Comparison of ENCODE assay signal across 19 cellular contexts in the genomic region with DNA sequence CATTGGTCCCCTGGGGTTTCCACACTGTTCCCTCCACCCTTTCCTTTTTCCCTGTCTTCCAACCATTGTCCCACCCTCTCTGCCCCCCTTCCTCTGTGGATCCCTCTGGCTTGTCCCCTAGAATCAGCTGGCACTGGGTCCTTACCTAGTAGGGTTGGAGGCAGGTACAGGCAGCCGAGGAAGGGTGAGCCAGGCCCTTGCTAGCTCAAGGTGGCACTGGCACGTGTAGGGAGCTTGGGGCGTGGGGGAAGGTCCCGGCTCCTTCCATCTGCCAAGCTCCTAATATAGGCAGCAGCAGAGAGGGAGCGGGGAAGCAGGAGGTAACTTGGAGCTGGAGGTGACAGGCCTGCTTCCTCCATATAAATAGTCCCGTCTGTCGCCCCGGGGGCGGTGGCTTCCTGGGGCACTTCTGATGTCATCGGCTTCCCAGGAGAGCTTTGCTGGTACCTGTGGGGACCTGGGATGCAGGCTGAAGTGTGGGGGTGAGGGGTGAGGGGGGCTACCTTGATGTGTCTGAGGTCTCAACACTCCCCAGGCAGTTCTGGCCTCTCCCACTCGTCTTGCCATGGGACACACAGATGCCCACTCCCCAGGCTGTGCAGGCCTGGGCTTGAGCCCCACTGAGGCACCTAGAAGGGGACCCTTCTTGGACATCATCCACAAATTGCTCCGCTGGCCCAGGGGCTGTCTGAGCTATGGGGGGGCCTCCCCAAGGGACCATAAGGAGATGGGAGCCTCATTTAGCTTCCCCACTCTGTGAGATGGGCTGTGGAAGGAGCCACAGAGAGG.
DNase-seq lines count a peak whose midpoint lies in the region; ATAC-seq, FAIRE-seq and TF ChIP-seq lines count a peak whose summit lies in the region.
"Had no signal": no experiment of that assay in that cellular context is flagged by ENCODE, and none has a peak within 500 bp of the region (broad histone marks: within the 10 kb centered on the region; RNA-seq: fewer than 3 reads in every experiment).

No MANE protein-coding gene starts in this region.

- no peaks in the 10 kb centered on the region for H3K9me3 ChIP-seq in A673 (ENCODE audit: low read depth, low read length, poor library complexity, severe bottlenecking)
- no peaks in the 10 kb centered on the region for H3K9me3 ChIP-seq in PC-3 (ENCODE audit: low read length)
- H3K9me3 ChIP-seq in kidney (ENCODE audit: control insufficient read depth in 1 of 2, low read length in 2 of 2): no peaks in the 10 kb centered on the region
- H3K9me3 ChIP-seq: colonic mucosa, HAP-1, neutrophil, right atrium auricular region had no signal

- POLR2A ChIA-PET in A673 (lab: Charles Lee; ENCODE audit: low non-redundant PET): no interaction called here
- POLR2A ChIA-PET in PC-3 (lab: Charles Lee; ENCODE audit: unreplicated experiment): no interaction called here

- H3K9ac ChIP-seq in PC-3 (ENCODE audit: low read length) (no peak overlapping the region), kidney (ENCODE audit: low read length in 2 of 2) (no peak overlapping the region)

- intact Hi-C loops in A673 (cut with micrococcal nuclease; ENCODE audit: unreplicated experiment) (loop anchor here (1.0 kb wide), 1 partner anchor 68 kb away; no protein-coding TSS in a partner anchor), PC-3 (cut with micrococcal nuclease) (no loop called here), kidney (cut with DNase I) (no loop called here)

- DNase-seq in A673 (ENCODE audit: low spot score): peak; percentile 15
- DNase-seq in G401 (ENCODE audit: low spot score): peak; percentile 16
- DNase-seq in PC-3: no peak
- peak; percentile 49 for DNase-seq in kidney
- DNase-seq in stimulated activated CD4-positive, alpha-beta T cell treated with anti-CD3 and anti-CD28 coated beads, Interleukin-4, amount 100 ng/mL, for 1 hour: no peak
- no peak for DNase-seq in NCI-H1930 (lab: John Stamatoyannopoulos, UW)
- no peak for DNase-seq in foreskin fibroblast
- no peak for DNase-seq in coronary artery (ENCODE audit: low spot score)
- DNase-seq: activated T-cell treated with anti-CD3 and anti-CD28 coated beads, Interleukin-2, amount 50 U/mL, for 24 hours; foreskin melanocyte; NCI-H2081 treated with DMSO at 0.1 percent for 48 hours had no signal

- H3K4me3 ChIP-seq in A673 (ENCODE audit: low read depth, low read length, poor library complexity, severe bottlenecking): no peak overlapping the region
- H3K4me3 ChIP-seq in PC-3 (ENCODE audit: low read length): no peak overlapping the region
- H3K4me3 ChIP-seq in kidney (ENCODE audit: low read length in 2 of 2): no peak overlapping the region
- H3K4me3 ChIP-seq in foreskin fibroblast (ENCODE audit: low read depth in 1 of 2, low read length in 2 of 2): no peak overlapping the region
- H3K4me3 ChIP-seq in coronary artery: no peak overlapping the region
- H3K4me3 ChIP-seq: colonic mucosa, HAP-1, right atrium auricular region, tibial nerve had no signal

- H4K20me1 ChIP-seq in PC-3 (ENCODE audit: low read length): no peaks in the 10 kb centered on the region

- no TSS peak for BruUV-seq in A673 (replicated peaks; lab: Mats Ljungman, UMichigan)
- BruUV-seq in PC-3 (replicated peaks; lab: Mats Ljungman, UMichigan): no TSS peak

- H3K36me3 ChIP-seq in A673 (ENCODE audit: insufficient read depth, low read length, poor library complexity, severe bottlenecking) (no peaks in the 10 kb centered on the region), PC-3 (ENCODE audit: low read depth, low read length) (no peaks in the 10 kb centered on the region), kidney (ENCODE audit: control insufficient read depth in 1 of 2, insufficient read depth in 2 of 2, low read length in 2 of 2) (no peaks in the 10 kb centered on the region)
- H3K36me3 ChIP-seq: colonic mucosa, HAP-1, neutrophil, right atrium auricular region, tibial nerve had no signal

- no peaks in the 10 kb centered on the region for H3K9me2 ChIP-seq in PC-3 (replicated peaks; ENCODE audit: low read length)

- CTCF ChIA-PET in A673 (lab: Charles Lee): interaction anchor here (0.5 to 1.9 kb wide), 3 partner anchors 69 to 248 kb away, joined by 4 to 8 read pairs (median 6); a partner anchor contains a TSS
- CTCF ChIA-PET in PC-3 (lab: Charles Lee): interaction anchor here (0.5 kb wide), 1 partner anchor 457 kb away, joined by 5 read pairs; no protein-coding TSS in a partner anchor

- no peaks in the 10 kb centered on the region for H3F3A ChIP-seq in PC-3 (ENCODE audit: low read length, unreplicated experiment)

- in situ Hi-C loops in G401 (cut with HindIII; ENCODE audit: low sequenced_read_pairs): no loop called here

- H2AFZ ChIP-seq in PC-3 (ENCODE audit: low read length): no peak overlapping the region

- H3K27ac ChIP-seq in A673 (ENCODE audit: low read depth, low read length, poor library complexity, severe bottlenecking): no peak overlapping the region
- H3K27ac ChIP-seq in PC-3 (ENCODE audit: low read length): no peak overlapping the region
- no peak overlapping the region for H3K27ac ChIP-seq in kidney (ENCODE audit: low read depth in 2 of 2, low read length in 2 of 2)
- H3K27ac ChIP-seq in coronary artery: no peak overlapping the region
- H3K27ac ChIP-seq: colonic mucosa, HL-60, neutrophil, right atrium auricular region, tibial nerve had no signal

- FAIRE-seq in kidney (lab: Jason Lieb, UNC): no peak
- FAIRE-seq: astrocyte had no signal

- H3K4me2 ChIP-seq in PC-3 (ENCODE audit: low read length): no peak overlapping the region

- peaks cover 20% of the 10 kb centered on the region for H3K4me1 ChIP-seq in A673 (ENCODE audit: insufficient read depth, low read length, poor library complexity, severe bottlenecking)
- peaks cover 4% of the 10 kb centered on the region for H3K4me1 ChIP-seq in PC-3 (ENCODE audit: insufficient read depth, low read length)
- H3K4me1 ChIP-seq in kidney (ENCODE audit: control insufficient read depth in 1 of 2, insufficient read depth in 1 of 2, low read depth in 1 of 2, low read length in 2 of 2): peaks cover 0 to 4% of the 10 kb centered on the region in 2 donors
- H3K4me1 ChIP-seq: colonic mucosa, right atrium auricular region, tibial nerve had no signal

- H3K27me3 ChIP-seq in A673 (replicated peaks; ENCODE audit: insufficient read depth, low read depth, low read length, poor library complexity) (no peaks in the 10 kb centered on the region), PC-3 (ENCODE audit: low read length) (peaks cover 9% of the 10 kb centered on the region)
- H3K27me3 ChIP-seq: colonic mucosa, neutrophil, right atrium auricular region had no signal

- ATAC-seq in PC-3: no peak
- ATAC-seq: stimulated activated memory B cell treated with anti-CD40 and anti-IgM and Interleukin-4, amounts not matched to agents 10 μg/mL and 1 μg/mL and 100 μg/mL, for 72 hours had no signal

- TF ChIP-seq CTCF in A673 (conservative IDR thresholded peaks at IDR 0.05; ENCODE audit: low read depth, low read length) (no peak; the same call in 1 of the 2 replicates), PC-3 (conservative IDR thresholded peaks at IDR 0.05; ENCODE audit: low read depth, low read length) (0 out of 2 replicates have a peak, but pooled peaks have one; percentile 17), kidney (IDR thresholded peaks at IDR 0.05; ENCODE audit: borderline replicate concordance, extremely low read depth, insufficient read depth) (no peak), foreskin fibroblast (IDR thresholded peaks at IDR 0.05; ENCODE audit: low read depth, low read length) (no peak), coronary artery (IDR thresholded peaks at IDR 0.05) (no peak)

- no peaks in the 10 kb centered on the region for H3K79me2 ChIP-seq in PC-3 (ENCODE audit: low read length)

Comparison
In these comparisons a context has a peak if more than half of its experiments do, and no peak if none do; other contexts are left out.
1. DNase-seq: peak in A673 (single experiment), G401 (single experiment) and kidney (single experiment); none in PC-3 (single experiment), stimulated activated CD4-positive, alpha-beta T cell treated with anti-CD3 and anti-CD28 coated beads, Interleukin-4, amount 100 ng/mL, for 1 hour (single experiment), NCI-H1930 (0 of 2), foreskin fibroblast (0 of 2) and coronary artery (single experiment).